10 cellular contexts compared by ENCODE assay signal in the genomic region with DNA sequence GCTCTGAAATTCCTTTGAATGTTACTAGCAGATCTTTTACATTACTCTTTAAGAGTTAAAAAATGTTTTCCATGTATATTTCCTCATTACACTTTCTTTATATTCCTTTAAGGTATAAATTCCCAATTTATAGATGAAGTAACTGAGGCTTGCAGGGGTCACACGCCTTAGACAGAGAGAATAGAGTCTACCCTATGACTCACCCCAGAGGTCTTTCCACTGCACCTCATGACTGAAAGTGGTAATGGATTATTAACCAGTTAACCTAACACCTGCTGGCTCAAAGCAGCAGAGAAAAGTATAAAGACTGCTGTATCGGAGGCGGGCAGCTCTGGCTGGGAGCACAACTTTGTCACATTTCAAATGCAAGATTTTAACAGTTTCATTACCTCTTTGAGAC. TPM values are rescaled to one million over a fixed set of nuclear protein-coding genes. Genes with fewer than 3 reads are reported as not detected.
DNase-seq lines count a peak whose midpoint lies in the region; ATAC-seq and TF ChIP-seq lines count a peak whose summit lies in the region.
"Had no signal": no experiment of that assay in that cellular context is flagged by ENCODE, and none has a peak within 500 bp of the region (broad histone marks: within the 10 kb centered on the region; RNA-seq: fewer than 3 reads in every experiment).

No MANE protein-coding gene starts in this region.

- no peak overlapping the region for H3K4me3 Mint-ChIP-seq in stimulated activated effector memory CD8-positive, alpha-beta T cell treated with anti-CD3 and anti-CD28 coated beads, Interleukin-12 subunit alpha, Interleukin-12 subunit beta, amount 100 ng/mL, for 72 hours

- intact Hi-C loops in dorsolateral prefrontal cortex (cut with DNase I) = no loop called here

- H3K27ac Mint-ChIP-seq in stimulated activated effector memory CD8-positive, alpha-beta T cell treated with anti-CD3 and anti-CD28 coated beads, Interleukin-12 subunit alpha, Interleukin-12 subunit beta, amount 100 ng/mL, for 72 hours = no peak overlapping the region

- peak; percentile 89 for ATAC-seq in GM18907 (IDR thresholded peaks at IDR 0.05; ENCODE audit: unreplicated experiment)
- peak; percentile 76 for ATAC-seq in GM21723 (IDR thresholded peaks at IDR 0.05; ENCODE audit: unreplicated experiment)
- peak; percentile 84 for ATAC-seq in HG03378 (IDR thresholded peaks at IDR 0.05; ENCODE audit: unreplicated experiment)
- ATAC-seq in stimulated activated effector memory CD8-positive, alpha-beta T cell treated with anti-CD3 and anti-CD28 coated beads, Interleukin-12 subunit alpha, Interleukin-12 subunit beta, amount 100 ng/mL, for 72 hours = peak; percentile 62

- no peaks in the 10 kb centered on the region for H3K9me3 Mint-ChIP-seq in stimulated activated effector memory CD8-positive, alpha-beta T cell treated with anti-CD3 and anti-CD28 coated beads, Interleukin-12 subunit alpha, Interleukin-12 subunit beta, amount 100 ng/mL, for 72 hours

- no peak for DNase-seq in stimulated activated effector memory CD8-positive, alpha-beta T cell treated with anti-CD3 and anti-CD28 coated beads, Interleukin-12 subunit alpha, Interleukin-12 subunit beta, amount 100 ng/mL, for 72 hours (ENCODE audit: low spot score in 2 of 2)
- DNase-seq in NCI-H510A (lab: John Stamatoyannopoulos, UW) = no peak
- DNase-seq in DMS153 treated with DMSO at 0.1 percent for 48 hours (lab: John Stamatoyannopoulos, UW; ENCODE audit: unreplicated experiment) = no peak
- no peak for DNase-seq in dorsolateral prefrontal cortex
- DNase-seq: NCI-H524, pancreas, T1000 had no signal

- H3K4me1 Mint-ChIP-seq in stimulated activated effector memory CD8-positive, alpha-beta T cell treated with anti-CD3 and anti-CD28 coated beads, Interleukin-12 subunit alpha, Interleukin-12 subunit beta, amount 100 ng/mL, for 72 hours = no peaks in the 10 kb centered on the region

- no peaks in the 10 kb centered on the region for H3K27me3 ChIP-seq in dorsolateral prefrontal cortex
- H3K27me3 ChIP-seq: pancreas had no signal

- peak overlapping the region in 3 of 59 donors; percentile 20 to 30 (median 28) for H3K27ac ChIP-seq in dorsolateral prefrontal cortex
- H3K27ac ChIP-seq: pancreas had no signal

- no peak overlapping the region for H3K4me3 ChIP-seq in dorsolateral prefrontal cortex
- H3K4me3 ChIP-seq: pancreas had no signal

- peaks cover 4% of the 10 kb centered on the region for H3K36me3 Mint-ChIP-seq in stimulated activated effector memory CD8-positive, alpha-beta T cell treated with anti-CD3 and anti-CD28 coated beads, Interleukin-12 subunit alpha, Interleukin-12 subunit beta, amount 100 ng/mL, for 72 hours

- TF ChIP-seq CTCF in dorsolateral prefrontal cortex (IDR thresholded peaks at IDR 0.05 in 54 of 56, conservative IDR thresholded peaks at IDR 0.05 in 2 of 56; ENCODE audit: low read depth in 1 of 56, partially characterized antibody in 56 of 56) = no peak

RNA-seq across cellular contexts. Expression of a gene that starts 37.7 kb away (rescaled TPM):
- not detected for total RNA-seq in dorsolateral prefrontal cortex
- total RNA-seq: pancreas had no signal
